In the genomic region with DNA sequence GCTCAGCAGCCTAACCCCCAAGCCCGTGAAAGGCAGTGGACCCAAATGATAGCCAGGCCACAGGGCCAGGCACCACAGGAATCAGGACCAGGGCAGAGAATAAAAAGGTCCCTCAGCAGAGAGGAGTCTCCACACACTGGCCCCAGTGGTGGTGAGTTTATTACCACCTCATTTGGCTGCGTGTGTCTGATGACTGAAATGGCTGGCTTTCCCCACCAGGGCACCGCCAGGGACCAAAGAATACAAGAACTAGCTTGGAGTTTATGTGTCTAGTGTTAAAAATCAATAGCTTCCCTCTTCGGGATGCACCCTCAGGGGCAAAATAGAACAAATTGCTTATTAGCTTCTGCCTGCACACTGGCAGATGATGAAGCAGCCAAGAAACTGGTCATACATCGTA, we compare ENCODE assay signal across 27 cellular contexts.
A peak's percentile ranks its signal among the peaks of the same experiment; 100 is the strongest.
DNase-seq lines count a peak whose midpoint lies in the region; ATAC-seq and TF ChIP-seq lines count a peak whose summit lies in the region.
"Had no signal": no experiment of that assay in that cellular context is flagged by ENCODE, and none has a peak within 500 bp of the region (broad histone marks: within the 10 kb centered on the region; RNA-seq: fewer than 3 reads in every experiment).

No MANE protein-coding gene starts in this region.

- H3K4me3 ChIP-seq in SK-N-SH (ENCODE audit: low read depth in 2 of 2, low read length in 1 of 2) (no peak overlapping the region), right atrium auricular region (no peak overlapping the region)
- H3K4me3 ChIP-seq: SK-N-MC had no signal

- peak; percentile 78 for DNase-seq in DMS79 treated with DMSO at 0.1 percent for 48 hours (lab: John Stamatoyannopoulos, UW)
- peak; percentile 14 for DNase-seq in HuH-7 (ENCODE audit: low spot score)
- DNase-seq in SK-N-SH: no peak
- peak; percentile 44 for DNase-seq in iPS-NIHi11 (ENCODE audit: low spot score)
- no peak for DNase-seq in right atrium auricular region (ENCODE audit: low spot score)
- no peak for DNase-seq in H4 (ENCODE audit: low spot score)
- DNase-seq in middle frontal gyrus (ENCODE audit: extremely low spot score, low spot score): no peak
- DNase-seq: activated CD4-positive, CD25-positive, alpha-beta regulatory T cell treated with anti-CD3 and anti-CD28 coated beads, Interleukin-2, amount 50 U/mL, for 72 hours; activated CD8-positive, alpha-beta memory T cell treated with anti-CD3 and anti-CD28 coated beads for 24 hours; activated naive CD4-positive, alpha-beta T cell treated with anti-CD3 and anti-CD28 coated beads, Interleukin-2, amount 50 U/mL, for 16 hours; activated T-cell treated with anti-CD3 and anti-CD28 coated beads, Interleukin-2, amount 50 U/mL, for 48 hours; anterior cingulate cortex; CD4-positive, alpha-beta T cell; DMS53; effector CD8-positive, alpha-beta T cell; left cardiac atrium; mesenchymal stem cell; naive B cell; NCI-H1105 treated with DMSO at 0.1 percent for 48 hours; NK-92 treated with Interleukin-12 subunit alpha and Interleukin-12 subunit beta, amount 100 ng/mL, for 24 hours; posterior cingulate gyrus; stimulated activated CD4-positive, alpha-beta T cell treated with anti-CD3 and anti-CD28 coated beads, Interleukin-1b, Interleukin-23, amount 100 ng/mL, for 48 hours; stimulated activated naive CD4-positive, alpha-beta T cell; T-helper 9 cell had no signal

- 70% methylated on average over 5 of the region's 5 CpGs for WGBS in SK-N-SH (ENCODE audit: low lambda C conversion rate)

- H3K4me2 ChIP-seq in SK-N-SH: no peak overlapping the region

- no peaks in the 10 kb centered on the region for H4K20me1 ChIP-seq in SK-N-SH (ENCODE audit: insufficient read depth)

- no peaks in the 10 kb centered on the region for H3K9me3 ChIP-seq in SK-N-SH
- H3K9me3 ChIP-seq in right atrium auricular region: no peaks in the 10 kb centered on the region

- no peaks in the 10 kb centered on the region for H3F3A ChIP-seq in SK-N-SH (replicated peaks; ENCODE audit: insufficient read depth)

- ATAC-seq in GM21529 (IDR thresholded peaks at IDR 0.05; ENCODE audit: unreplicated experiment): no peak
- ATAC-seq: esophagus mucosa, left cardiac atrium had no signal

- no peak for TF ChIP-seq EP300 in SK-N-SH (IDR thresholded peaks at IDR 0.05; ENCODE audit: borderline replicate concordance in 1 of 2, low read depth in 1 of 2, low read length in 1 of 2)

- POLR2A ChIA-PET in SK-N-SH (lab: Yijun Ruan, JAX): no interaction called here

- H3K9ac ChIP-seq in SK-N-SH: no peak overlapping the region

- H3K27me3 ChIP-seq in SK-N-SH (ENCODE audit: insufficient read depth) (no peaks in the 10 kb centered on the region), right atrium auricular region (no peaks in the 10 kb centered on the region)

- no peaks in the 10 kb centered on the region for H3K36me3 ChIP-seq in SK-N-SH (replicated peaks in 1 of 2; ENCODE audit: control insufficient read depth in 1 of 2, insufficient read depth in 2 of 2, low read length in 1 of 2)
- H3K36me3 ChIP-seq in right atrium auricular region: no peaks in the 10 kb centered on the region

- H3K27ac ChIP-seq in SK-N-SH (ENCODE audit: low read depth in 2 of 2, low read length in 1 of 2): no peak overlapping the region
- H3K27ac ChIP-seq in right atrium auricular region: no peak overlapping the region
- H3K27ac ChIP-seq: SK-N-MC had no signal

- TF ChIP-seq RAD21 in SK-N-SH (IDR thresholded peaks at IDR 0.05; ENCODE audit: low read length): peak; percentile 43

- no peaks in the 10 kb centered on the region for H3K79me2 ChIP-seq in SK-N-SH (ENCODE audit: insufficient read depth)

- CTCF ChIA-PET in SK-N-SH (lab: Yijun Ruan, JAX): interaction anchor here (0.7 kb wide), 1 partner anchor 130 kb away, joined by 4 read pairs; no protein-coding TSS in a partner anchor

- peaks cover 0 to 33% of the 10 kb centered on the region in 2 experiments; a peak in 1 of 4 replicates for H3K4me1 ChIP-seq in SK-N-SH (ENCODE audit: control insufficient read depth in 1 of 2, insufficient read depth in 2 of 2, low read depth in 1 of 2, low read length in 1 of 2)
- H3K4me1 ChIP-seq in right atrium auricular region: no peaks in the 10 kb centered on the region

- H3K9me2 ChIP-seq in SK-N-SH: no peaks in the 10 kb centered on the region

- no peak overlapping the region for H2AFZ ChIP-seq in SK-N-SH (ENCODE audit: low read depth)

- TF ChIP-seq CTCF in SK-N-SH (IDR thresholded peaks at IDR 0.05) (no peak), right atrium auricular region (IDR thresholded peaks at IDR 0.05) (no peak)

TF ChIP-seq in SK-N-SH, 30 proteins besides CTCF, POLR2A, EP300 and RAD21:
- no peak for TF ChIP-seq TEAD4 (IDR thresholded peaks at IDR 0.05; ENCODE audit: borderline replicate concordance, insufficient read depth)
- TF ChIP-seq, protein P1, sequence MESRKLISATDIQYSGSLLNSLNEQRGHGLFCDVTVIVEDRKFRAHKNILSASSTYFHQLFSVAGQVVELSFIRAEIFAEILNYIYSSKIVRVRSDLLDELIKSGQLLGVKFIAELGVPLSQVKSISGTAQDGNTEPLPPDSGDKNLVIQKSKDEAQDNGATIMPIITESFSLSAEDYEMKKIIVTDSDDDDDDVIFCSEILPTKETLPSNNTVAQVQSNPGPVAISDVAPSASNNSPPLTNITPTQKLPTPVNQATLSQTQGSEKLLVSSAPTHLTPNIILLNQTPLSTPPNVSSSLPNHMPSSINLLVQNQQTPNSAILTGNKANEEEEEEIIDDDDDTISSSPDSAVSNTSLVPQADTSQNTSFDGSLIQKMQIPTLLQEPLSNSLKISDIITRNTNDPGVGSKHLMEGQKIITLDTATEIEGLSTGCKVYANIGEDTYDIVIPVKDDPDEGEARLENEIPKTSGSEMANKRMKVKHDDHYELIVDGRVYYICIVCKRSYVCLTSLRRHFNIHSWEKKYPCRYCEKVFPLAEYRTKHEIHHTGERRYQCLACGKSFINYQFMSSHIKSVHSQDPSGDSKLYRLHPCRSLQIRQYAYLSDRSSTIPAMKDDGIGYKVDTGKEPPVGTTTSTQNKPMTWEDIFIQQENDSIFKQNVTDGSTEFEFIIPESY (IDR thresholded peaks at IDR 0.05; ENCODE audit: borderline replicate concordance, low read depth): no peak
- TF ChIP-seq RXRA (IDR thresholded peaks at IDR 0.05; ENCODE audit: borderline replicate concordance, low read depth): no peak
- TF ChIP-seq ELF1 (IDR thresholded peaks at IDR 0.05): no peak
- TF ChIP-seq, protein P2, sequence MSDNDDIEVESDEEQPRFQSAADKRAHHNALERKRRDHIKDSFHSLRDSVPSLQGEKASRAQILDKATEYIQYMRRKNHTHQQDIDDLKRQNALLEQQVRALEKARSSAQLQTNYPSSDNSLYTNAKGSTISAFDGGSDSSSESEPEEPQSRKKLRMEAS (IDR thresholded peaks at IDR 0.05; ENCODE audit: low read depth): no peak
- TF ChIP-seq FOXM1 (IDR thresholded peaks at IDR 0.05; ENCODE audit: low read depth): no peak
- TF ChIP-seq, protein P3, sequence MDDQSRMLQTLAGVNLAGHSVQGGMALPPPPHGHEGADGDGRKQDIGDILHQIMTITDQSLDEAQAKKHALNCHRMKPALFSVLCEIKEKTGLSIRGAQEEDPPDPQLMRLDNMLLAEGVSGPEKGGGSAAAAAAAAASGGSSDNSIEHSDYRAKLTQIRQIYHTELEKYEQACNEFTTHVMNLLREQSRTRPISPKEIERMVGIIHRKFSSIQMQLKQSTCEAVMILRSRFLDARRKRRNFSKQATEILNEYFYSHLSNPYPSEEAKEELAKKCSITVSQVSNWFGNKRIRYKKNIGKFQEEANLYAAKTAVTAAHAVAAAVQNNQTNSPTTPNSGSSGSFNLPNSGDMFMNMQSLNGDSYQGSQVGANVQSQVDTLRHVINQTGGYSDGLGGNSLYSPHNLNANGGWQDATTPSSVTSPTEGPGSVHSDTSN (IDR thresholded peaks at IDR 0.05): no peak
- TF ChIP-seq, protein P4, sequence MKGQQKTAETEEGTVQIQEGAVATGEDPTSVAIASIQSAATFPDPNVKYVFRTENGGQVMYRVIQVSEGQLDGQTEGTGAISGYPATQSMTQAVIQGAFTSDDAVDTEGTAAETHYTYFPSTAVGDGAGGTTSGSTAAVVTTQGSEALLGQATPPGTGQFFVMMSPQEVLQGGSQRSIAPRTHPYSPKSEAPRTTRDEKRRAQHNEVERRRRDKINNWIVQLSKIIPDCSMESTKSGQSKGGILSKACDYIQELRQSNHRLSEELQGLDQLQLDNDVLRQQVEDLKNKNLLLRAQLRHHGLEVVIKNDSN (IDR thresholded peaks at IDR 0.05; ENCODE audit: borderline replicate concordance, low read depth): no peak
- TF ChIP-seq CHD2 (IDR thresholded peaks at IDR 0.05; ENCODE audit: low read length, partially characterized antibody): no peak
- no peak for TF ChIP-seq NRF1 (IDR thresholded peaks at IDR 0.05; ENCODE audit: low read depth, low read length)
- no peak for TF ChIP-seq TAF1 (IDR thresholded peaks at IDR 0.05; ENCODE audit: borderline replicate concordance, low read depth, low read length)
- TF ChIP-seq FOXJ3 (CRISPR knock-in tag; IDR thresholded peaks at IDR 0.05): no peak
- TF ChIP-seq FOSL2 (IDR thresholded peaks at IDR 0.05; ENCODE audit: borderline replicate concordance, low read depth): no peak
- TF ChIP-seq YY1 (IDR thresholded peaks at IDR 0.05; ENCODE audit: low read depth): no peak

Comparison
In these comparisons a context has a peak if more than half of its experiments do, and no peak if none do; other contexts are left out.
1. DNase-seq: peak in DMS79 treated with DMSO at 0.1 percent for 48 hours (single experiment), HuH-7 (single experiment) and iPS-NIHi11 (single experiment); none in SK-N-SH (single experiment), right atrium auricular region (single experiment), H4 (single experiment) and middle frontal gyrus (single experiment).